Comparison of ENCODE assay signal across 7 cellular contexts in genomic region chr5:107671742-107672211, GRCh38.
DNase-seq lines count a peak whose midpoint lies in the region; ATAC-seq lines count a peak whose summit lies in the region.

No MANE protein-coding gene starts in this region.

- no peaks in the 10 kb centered on the region for H3K9me3 Mint-ChIP-seq in effector memory CD8-positive, alpha-beta T cell

- ATAC-seq in effector memory CD8-positive, alpha-beta T cell (replicated peaks) = no peak

- H3K4me1 ChIP-seq in muscle layer of colon (ENCODE audit: insufficient read depth, low read length) = peaks cover 4% of the 10 kb centered on the region

- peaks cover 28 to 31% of the 10 kb centered on the region in 2 donors for H3K4me1 Mint-ChIP-seq in effector memory CD8-positive, alpha-beta T cell (ENCODE audit: low read depth in 2 of 2)

- peaks cover 0 to 17% of the 10 kb centered on the region in 2 donors for H3K27me3 ChIP-seq in muscle layer of colon (ENCODE audit: control insufficient read depth in 1 of 2, insufficient read depth in 2 of 2, low read length in 2 of 2)

- no peaks in the 10 kb centered on the region for H3K36me3 ChIP-seq in muscle layer of colon (ENCODE audit: insufficient read depth, low read length)

- H3K27ac ChIP-seq in muscle layer of colon (ENCODE audit: low read depth, low read length) = peak overlapping the region; percentile 71

- H3K4me3 Mint-ChIP-seq in effector memory CD8-positive, alpha-beta T cell = peak overlapping the region; percentile 77 to 78

- peak; percentile 19 for DNase-seq in GM04504 (ENCODE audit: low read depth)
- DNase-seq in HuH-7.5 (ENCODE audit: low spot score) = peak; percentile 82
- DNase-seq in SHP77 treated with DMSO at 0.1 percent for 48 hours (lab: John Stamatoyannopoulos, UW) = peak; percentile 44
- DNase-seq in effector memory CD8-positive, alpha-beta T cell = no peak
- no peak for DNase-seq in DMS153 (lab: John Stamatoyannopoulos, UW)
- DNase-seq in GOT3 (lab: John Stamatoyannopoulos, UW) = no peak

- peak overlapping the region; percentile 79 to 88 for H3K4me3 ChIP-seq in muscle layer of colon (ENCODE audit: low read depth in 1 of 2, low read length in 2 of 2)

- H3K9ac ChIP-seq in muscle layer of colon (ENCODE audit: low read length) = no peak overlapping the region

- peaks cover 60 to 84% of the 10 kb centered on the region in 2 donors for H3K27me3 Mint-ChIP-seq in effector memory CD8-positive, alpha-beta T cell

- H3K9me3 ChIP-seq in muscle layer of colon (ENCODE audit: low read length) = no peaks in the 10 kb centered on the region

- no peak overlapping the region for H3K27ac Mint-ChIP-seq in effector memory CD8-positive, alpha-beta T cell

- peaks cover 15% of the 10 kb centered on the region for H3K36me3 Mint-ChIP-seq in effector memory CD8-positive, alpha-beta T cell (ENCODE audit: insufficient read depth)

Comparison
In these comparisons a context has a peak if more than half of its experiments do, and no peak if none do; other contexts are left out.
1. DNase-seq: peak in GM04504 (single experiment), HuH-7.5 (single experiment) and SHP77 treated with DMSO at 0.1 percent for 48 hours (single experiment); none in effector memory CD8-positive, alpha-beta T cell (0 of 3), DMS153 (single experiment) and GOT3 (single experiment).